8 cellular contexts compared by ENCODE assay signal in genomic region chr5:154071799-154072781, GRCh38. TPM values are rescaled to one million over a fixed set of nuclear protein-coding genes. Genes with fewer than 3 reads are reported as not detected.
DNase-seq lines count a peak whose midpoint lies in the region; ATAC-seq and TF ChIP-seq lines count a peak whose summit lies in the region.

No MANE protein-coding gene starts in this region.

- no peak overlapping the region for H3K4me3 ChIP-seq in AG09309 (ENCODE audit: control insufficient read depth, low read depth, low read length)

- peak; percentile 95 for TF ChIP-seq CTCF in AG09309 (IDR thresholded peaks at IDR 0.05; ENCODE audit: control insufficient read depth, insufficient read depth, low read depth, low read length, missing control alignments)

- ATAC-seq in GM18867 (IDR thresholded peaks at IDR 0.05; ENCODE audit: unreplicated experiment), result peak; percentile 96
- ATAC-seq in HG03064 (IDR thresholded peaks at IDR 0.05; ENCODE audit: low read depth, unreplicated experiment), result peak; percentile 99
- peak; percentile 90 for ATAC-seq in left colon

- no peak overlapping the region for H3K27ac ChIP-seq in caudate nucleus (ENCODE audit: low read depth, low read length)

- DNase-seq in AG09309 (ENCODE audit: low read depth) (no peak), NCI-H2196 treated with DMSO at 0.1 percent for 48 hours (lab: John Stamatoyannopoulos, UW; ENCODE audit: unreplicated experiment) (peak; percentile 60), caudate nucleus (lab: John Stamatoyannopoulos, UW) (peak in 59 of 61 donors; percentile 5 to 82 (median 56)), left colon (peak; percentile 53 to 89)
- DNase-seq in activated CD4-positive, CD25-positive, alpha-beta regulatory T cell (lab: John Stamatoyannopoulos, UW), result peak; percentile 59 to 82 (median 71)
- peak; percentile 88 to 89 for DNase-seq in stimulated activated CD4-positive, alpha-beta T cell treated with anti-CD3 and anti-CD28 coated beads, Interleukin-2, amount 100 ng/mL, for 24 hours

- intact Hi-C loops in left colon (cut with DNase I, micrococcal nuclease), result loop anchor here in 1 of 2 donors (5.0 kb wide), 2 partner anchors 110 to 335 kb away; no protein-coding TSS in a partner anchor

RNA-seq across cellular contexts. Expression of gene MFAP3, which starts 33.3 kb away (rescaled TPM):
- 10 to 100 TPM; 29.1 to 30.8 TPM for total RNA-seq in left colon

RNA-seq across cellular contexts. Expression of gene FAM114A2, which starts 33.4 kb away (rescaled TPM):
- 10 to 100 TPM; 13.2 to 21.4 TPM for total RNA-seq in left colon
